Comparison of ENCODE assay signal across 12 cellular contexts in genomic region chr10:78041170-78042057, GRCh38. TPM values are rescaled to one million over a fixed set of nuclear protein-coding genes. Genes with fewer than 3 reads are reported as not detected.
DNase-seq lines count a peak whose midpoint lies in the region; ATAC-seq and TF ChIP-seq lines count a peak whose summit lies in the region.
"Had no signal": no experiment of that assay in that cellular context is flagged by ENCODE, and none has a peak within 500 bp of the region (broad histone marks: within the 10 kb centered on the region; RNA-seq: fewer than 3 reads in every experiment).

No MANE protein-coding gene starts in this region.

- no peak for TF ChIP-seq POLR2A in thyroid gland (IDR thresholded peaks at IDR 0.05)

- H4K20me1 ChIP-seq in OCI-LY7 (ENCODE audit: insufficient read depth, low read length) = peaks cover 50% of the 10 kb centered on the region

- BruUV-seq in OCI-LY7 (replicated peaks; lab: Mats Ljungman, UMichigan) = no TSS peak

- H3K27me3 Mint-ChIP-seq in endodermal cell (ENCODE audit: insufficient read depth) = no peaks in the 10 kb centered on the region

- H2AFZ ChIP-seq in OCI-LY7 (ENCODE audit: low read length) = no peak overlapping the region
- H2AFZ ChIP-seq: parathyroid adenoma had no signal

- H3K9me2 ChIP-seq in OCI-LY7 (ENCODE audit: insufficient read depth, low read length) = no peaks in the 10 kb centered on the region

- POLR2A ChIA-PET in OCI-LY7 (lab: Charles Lee) = interaction anchor here (1.0 kb wide), 1 partner anchor 7 kb away, joined by 4 read pairs; no protein-coding TSS in a partner anchor

- H3K36me3 ChIP-seq in cardiac muscle cell (peaks cover 42% of the 10 kb centered on the region), OCI-LY7 (ENCODE audit: insufficient read depth, low read length) (peaks cover 74% of the 10 kb centered on the region), endodermal cell (ENCODE audit: control insufficient read depth, insufficient read depth, low read length) (peaks cover 64% of the 10 kb centered on the region), stomach smooth muscle (ENCODE audit: control insufficient read depth in 2 of 2, insufficient read depth in 2 of 2, low read length in 2 of 2) (peaks cover 52% of the 10 kb centered on the region in 2 donors), thyroid gland (peaks cover 46 to 55% of the 10 kb centered on the region in 2 donors)

- H3K4me3 Mint-ChIP-seq in endodermal cell = peak overlapping the region; percentile 9

- H3K27ac ChIP-seq in cardiac muscle cell (peak overlapping the region; percentile 81), OCI-LY7 (ENCODE audit: low read depth, low read length, poor library complexity, severe bottlenecking) (peak overlapping the region; percentile 18), endodermal cell (ENCODE audit: low read depth, low read length) (peak overlapping the region; percentile 15), stomach smooth muscle (ENCODE audit: low read length) (peak overlapping the region; percentile 11), thyroid gland (no peak overlapping the region)
- H3K27ac ChIP-seq: parathyroid adenoma, suprapubic skin had no signal

- H3K9me3 Mint-ChIP-seq in endodermal cell = no peaks in the 10 kb centered on the region

- peaks cover 48% of the 10 kb centered on the region for H3K79me2 ChIP-seq in OCI-LY7 (ENCODE audit: insufficient read depth, low read depth, low read length)

- H3K4me1 Mint-ChIP-seq in endodermal cell = peaks cover 26% of the 10 kb centered on the region

- no peak overlapping the region for H3K4me3 ChIP-seq in cardiac muscle cell
- H3K4me3 ChIP-seq in OCI-LY7 (ENCODE audit: low read depth, low read length, poor library complexity, severe bottlenecking) = no peak overlapping the region
- H3K4me3 ChIP-seq in endodermal cell (ENCODE audit: low read length) = no peak overlapping the region
- H3K4me3 ChIP-seq in stomach smooth muscle (ENCODE audit: low read length in 2 of 2) = no peak overlapping the region
- no peak overlapping the region for H3K4me3 ChIP-seq in thyroid gland (replicated peaks in 1 of 3)
- H3K4me3 ChIP-seq: suprapubic skin had no signal

- H3K4me1 ChIP-seq in cardiac muscle cell (ENCODE audit: low read depth) (peaks cover 18% of the 10 kb centered on the region), OCI-LY7 (ENCODE audit: insufficient read depth, low read length, poor library complexity, severe bottlenecking) (peaks cover 79% of the 10 kb centered on the region), endodermal cell (ENCODE audit: control insufficient read depth, insufficient read depth, low read length) (peaks cover 7% of the 10 kb centered on the region), stomach smooth muscle (ENCODE audit: control insufficient read depth, insufficient read depth, low read length) (peaks cover 4% of the 10 kb centered on the region), thyroid gland (peaks cover 12 to 22% of the 10 kb centered on the region in 2 donors)
- H3K4me1 ChIP-seq: parathyroid adenoma had no signal

- peaks cover 64% of the 10 kb centered on the region for H3K36me3 Mint-ChIP-seq in endodermal cell (ENCODE audit: low read depth)

- H3K9me3 ChIP-seq in cardiac muscle cell (ENCODE audit: low read depth) = no peaks in the 10 kb centered on the region
- no peaks in the 10 kb centered on the region for H3K9me3 ChIP-seq in OCI-LY7 (ENCODE audit: low read length)
- no peaks in the 10 kb centered on the region for H3K9me3 ChIP-seq in endodermal cell (ENCODE audit: control insufficient read depth, low read length)
- no peaks in the 10 kb centered on the region for H3K9me3 ChIP-seq in stomach smooth muscle (ENCODE audit: control insufficient read depth in 2 of 2, low read length in 2 of 2)
- H3K9me3 ChIP-seq in thyroid gland = no peaks in the 10 kb centered on the region
- H3K9me3 ChIP-seq: suprapubic skin had no signal

- intact Hi-C loops in Right ventricle myocardium inferior (cut with DNase I) = no loop called here
- intact Hi-C loops in OCI-LY7 (cut with micrococcal nuclease; ENCODE audit: unreplicated experiment) = no loop called here
- intact Hi-C loops in thyroid gland (cut with DNase I) = no loop called here

- H3K27ac Mint-ChIP-seq in endodermal cell = peak overlapping the region; percentile 31

- H3K27me3 ChIP-seq in cardiac muscle cell = no peaks in the 10 kb centered on the region
- no peaks in the 10 kb centered on the region for H3K27me3 ChIP-seq in endodermal cell (ENCODE audit: control insufficient read depth, insufficient read depth, low read length, poor library complexity, severe bottlenecking)
- H3K27me3 ChIP-seq in stomach smooth muscle (ENCODE audit: control insufficient read depth in 1 of 2, insufficient read depth in 2 of 2, low read length in 2 of 2) = no peaks in the 10 kb centered on the region
- H3K27me3 ChIP-seq in thyroid gland = no peaks in the 10 kb centered on the region
- H3K27me3 ChIP-seq: suprapubic skin had no signal

- H3K4me2 ChIP-seq in OCI-LY7 (ENCODE audit: low read length) = peak overlapping the region; percentile 5; the same call in 1 of the 2 replicates

- WGBS in endodermal cell (ENCODE audit: insufficient coverage in 1 of 2, insufficient read length in 1 of 2), 2 experiments = 88 to 91% methylated on average over 5 of the region's 5 CpGs
- WGBS in thyroid gland, 2 donors = 74% methylated on average over 5 of the region's 5 CpGs

- no peak for TF ChIP-seq CTCF in cardiac muscle cell (IDR thresholded peaks at IDR 0.05; ENCODE audit: low read depth, low read length)
- no peak for TF ChIP-seq CTCF in OCI-LY7 (conservative IDR thresholded peaks at IDR 0.05; ENCODE audit: low read length)
- TF ChIP-seq CTCF in endodermal cell (conservative IDR thresholded peaks at IDR 0.05) = no peak
- TF ChIP-seq CTCF in thyroid gland (IDR thresholded peaks at IDR 0.05) = no peak

- H3K9ac ChIP-seq in endodermal cell (ENCODE audit: extremely low read depth, low read length, poor library complexity, severe bottlenecking) (no peak overlapping the region), stomach smooth muscle (ENCODE audit: low read length in 2 of 2) (no peak overlapping the region)
- H3K9ac ChIP-seq: parathyroid adenoma had no signal

- no peak for ATAC-seq in Right ventricle myocardium inferior
- no peak for ATAC-seq in HG02870 (IDR thresholded peaks at IDR 0.05; ENCODE audit: unreplicated experiment)

- DNase-seq in cardiac muscle cell (ENCODE audit: low read depth in 1 of 2, low spot score in 1 of 2) (no peak), Right ventricle myocardium inferior (ENCODE audit: missing footprints) (no peak), OCI-LY7 (ENCODE audit: low spot score) (no peak), endodermal cell (no peak), thyroid gland (no peak), SHP77 (lab: John Stamatoyannopoulos, UW) (no peak)
- DNase-seq: NCI-H1436 treated with DMSO at 0.1 percent for 48 hours; NK-92 treated with Interleukin-12 subunit alpha and Interleukin-12 subunit beta, amount 100 ng/mL, for 24 hours had no signal

- CTCF ChIA-PET in OCI-LY7 (lab: Charles Lee; ENCODE audit: unreplicated experiment) = no interaction called here

RNA-seq across cellular contexts. Expression of gene RPS24, which starts 7.8 kb away (rescaled TPM):
- total RNA-seq in cardiac muscle cell (1,990 and 2,002 TPM in 2 replicates), Right ventricle myocardium inferior (880 TPM), OCI-LY7 (2022) (2,059 and 2,387 TPM in 2 replicates), endodermal cell (1,000 to 10,000 TPM; 1,695 to 1,720 TPM), thyroid gland (1,000 to 10,000 TPM; 1,742 to 3,992 (median 2,045) TPM)
- 526 and 543 TPM in 2 replicates for polyA plus RNA-seq in cardiac muscle cell
- total RNA-seq in OCI-LY7 (2014; rRNA removed; shearing (Covaris generic)) = 3,395 and 3,631 TPM in 2 replicates
- 2,044 TPM for polyA plus RNA-seq in endodermal cell (2013, experiment 1 of 2)
- 2,088 TPM for polyA plus RNA-seq in endodermal cell (2013, experiment 2 of 2)

RNA-seq across cellular contexts. Expression of gene POLR3A, which starts 12.1 kb away (rescaled TPM):
- total RNA-seq in cardiac muscle cell (15.5 and 19.5 TPM in 2 replicates), Right ventricle myocardium inferior (8.2 TPM), OCI-LY7 (2022) (18.1 and 21.5 TPM in 2 replicates), endodermal cell (10 to 100 TPM; 28.2 to 28.6 TPM), thyroid gland (10 to 100 TPM; 14.5 to 21.5 (median 16.6) TPM)
- 16.8 and 22.4 TPM in 2 replicates for polyA plus RNA-seq in cardiac muscle cell
- 11.6 and 16.3 TPM in 2 replicates for total RNA-seq in OCI-LY7 (2014; rRNA removed; shearing (Covaris generic))
- polyA plus RNA-seq in endodermal cell (2013, experiment 1 of 2) = 18.0 TPM
- 18.3 TPM for polyA plus RNA-seq in endodermal cell (2013, experiment 2 of 2)

Comparison
In these comparisons a context has a peak if more than half of its experiments do, and no peak if none do; other contexts are left out.
1. H3K27ac ChIP-seq: peak in cardiac muscle cell (single experiment), OCI-LY7 (single experiment), endodermal cell (single experiment) and stomach smooth muscle (single experiment); none in thyroid gland (0 of 3).